20 cellular contexts compared by ENCODE assay signal in genomic region chr1:37240897-37241296, GRCh38.
DNase-seq lines count a peak whose midpoint lies in the region; TF ChIP-seq lines count a peak whose summit lies in the region.
"Had no signal": no experiment of that assay in that cellular context is flagged by ENCODE, and none has a peak within 500 bp of the region (broad histone marks: within the 10 kb centered on the region; RNA-seq: fewer than 3 reads in every experiment).

No MANE protein-coding gene starts in this region.

- H3K27me3 ChIP-seq in colonic mucosa (no peaks in the 10 kb centered on the region), tibial nerve (no peaks in the 10 kb centered on the region), esophagus muscularis mucosa (peaks cover 0 to 60% (median 0%) of the 10 kb centered on the region in 4 donors)
- H3K27me3 ChIP-seq: thyroid gland had no signal

- H3K4me3 ChIP-seq in colonic mucosa (no peak overlapping the region), tibial nerve (no peak overlapping the region), esophagus muscularis mucosa (no peak overlapping the region)
- H3K4me3 ChIP-seq: coronary artery, gastrocnemius medialis, lower lobe of right lung, SK-N-MC, thyroid gland had no signal

- WGBS in tibial nerve, 2 donors: 52 to 56% methylated on average over 11 to 12 of the region's 15 CpGs
- WGBS in esophagus muscularis mucosa: 34% methylated on average over 3 of the region's 15 CpGs

- H3K9me3 ChIP-seq in colonic mucosa: no peaks in the 10 kb centered on the region
- peaks cover 0 to 6% (median 0%) of the 10 kb centered on the region in 4 donors for H3K9me3 ChIP-seq in tibial nerve
- H3K9me3 ChIP-seq in esophagus muscularis mucosa: no peaks in the 10 kb centered on the region
- H3K9me3 ChIP-seq: gastrocnemius medialis, lower lobe of right lung, thyroid gland had no signal

- peaks cover 9% of the 10 kb centered on the region for H3K27me3 Mint-ChIP-seq in glutamatergic neuron (ENCODE audit: unreplicated experiment)

- no peak for TF ChIP-seq EP300 in tibial nerve (IDR thresholded peaks at IDR 0.05)
- no peak for TF ChIP-seq EP300 in esophagus muscularis mucosa (IDR thresholded peaks at IDR 0.05)

- peaks cover 7% of the 10 kb centered on the region for H3K9me3 Mint-ChIP-seq in glutamatergic neuron (ENCODE audit: unreplicated experiment)
- H3K9me3 Mint-ChIP-seq: stimulated activated effector memory CD8-positive, alpha-beta T cell treated with anti-CD3 and anti-CD28 coated beads, Interleukin-12 subunit alpha, Interleukin-12 subunit beta, amount 100 ng/mL, for 72 hours had no signal

- H3K36me3 ChIP-seq in colonic mucosa (no peaks in the 10 kb centered on the region), tibial nerve (no peaks in the 10 kb centered on the region), esophagus muscularis mucosa (no peaks in the 10 kb centered on the region)
- H3K36me3 ChIP-seq: gastrocnemius medialis, lower lobe of right lung, thyroid gland had no signal

- H3K4me3 Mint-ChIP-seq in glutamatergic neuron (ENCODE audit: unreplicated experiment): no peak overlapping the region
- H3K4me3 Mint-ChIP-seq: IgD-negative memory B cell; naive thymus-derived CD4-positive, alpha-beta T cell; stimulated activated effector memory CD8-positive, alpha-beta T cell treated with anti-CD3 and anti-CD28 coated beads, Interleukin-12 subunit alpha, Interleukin-12 subunit beta, amount 100 ng/mL, for 72 hours had no signal

- H3K27ac ChIP-seq in colonic mucosa: no peak overlapping the region
- H3K27ac ChIP-seq in tibial nerve: no peak overlapping the region
- no peak overlapping the region for H3K27ac ChIP-seq in esophagus muscularis mucosa (replicated peaks in 1 of 4)
- H3K27ac ChIP-seq: coronary artery, gastrocnemius medialis, lower lobe of right lung, SK-N-MC, thyroid gland had no signal

- intact Hi-C loops in colonic mucosa (cut with DNase I) (no loop called here), esophagus muscularis mucosa (cut with DNase I) (no loop called here)

- H3K4me1 ChIP-seq in colonic mucosa (no peaks in the 10 kb centered on the region), tibial nerve (peaks cover 0 to 3% (median 0%) of the 10 kb centered on the region in 4 donors), esophagus muscularis mucosa (no peaks in the 10 kb centered on the region)
- H3K4me1 ChIP-seq: gastrocnemius medialis, lower lobe of right lung, thyroid gland had no signal

- no peak overlapping the region for H3K27ac Mint-ChIP-seq in glutamatergic neuron (ENCODE audit: unreplicated experiment)
- H3K27ac Mint-ChIP-seq: IgD-negative memory B cell; naive thymus-derived CD4-positive, alpha-beta T cell; stimulated activated effector memory CD8-positive, alpha-beta T cell treated with anti-CD3 and anti-CD28 coated beads, Interleukin-12 subunit alpha, Interleukin-12 subunit beta, amount 100 ng/mL, for 72 hours had no signal

- no peak overlapping the region for H3K9ac ChIP-seq in colonic mucosa (ENCODE audit: low read depth in 2 of 2, low read length in 2 of 2)

- peaks cover 29% of the 10 kb centered on the region for H3K4me1 Mint-ChIP-seq in glutamatergic neuron (ENCODE audit: low read depth, unreplicated experiment)
- H3K4me1 Mint-ChIP-seq: naive thymus-derived CD4-positive, alpha-beta T cell; stimulated activated effector memory CD8-positive, alpha-beta T cell treated with anti-CD3 and anti-CD28 coated beads, Interleukin-12 subunit alpha, Interleukin-12 subunit beta, amount 100 ng/mL, for 72 hours had no signal

- no peak for TF ChIP-seq POLR2A in tibial nerve (IDR thresholded peaks at IDR 0.05)
- no peak for TF ChIP-seq POLR2A in esophagus muscularis mucosa (IDR thresholded peaks at IDR 0.05; ENCODE audit: low read depth)

- H3K36me3 Mint-ChIP-seq in glutamatergic neuron (ENCODE audit: unreplicated experiment): no peaks in the 10 kb centered on the region
- H3K36me3 Mint-ChIP-seq: IgD-negative memory B cell; naive thymus-derived CD4-positive, alpha-beta T cell; stimulated activated effector memory CD8-positive, alpha-beta T cell treated with anti-CD3 and anti-CD28 coated beads, Interleukin-12 subunit alpha, Interleukin-12 subunit beta, amount 100 ng/mL, for 72 hours had no signal

- TF ChIP-seq CTCF in glutamatergic neuron (IDR thresholded peaks at IDR 0.05; ENCODE audit: partially characterized antibody, unreplicated experiment): no peak
- TF ChIP-seq CTCF in colonic mucosa (IDR thresholded peaks at IDR 0.05): no peak
- TF ChIP-seq CTCF in tibial nerve (IDR thresholded peaks at IDR 0.05): no peak
- TF ChIP-seq CTCF in esophagus muscularis mucosa (IDR thresholded peaks at IDR 0.05): no peak

- peak; percentile 95 for DNase-seq in DMS79 treated with DMSO at 0.1 percent for 48 hours (lab: John Stamatoyannopoulos, UW)
- peak; percentile 86 for DNase-seq in NCI-H1105 treated with DMSO at 0.1 percent for 48 hours (lab: John Stamatoyannopoulos, UW)
- peak; percentile 89 for DNase-seq in NCI-H2227 (lab: John Stamatoyannopoulos, UW; ENCODE audit: unreplicated experiment)
- DNase-seq in glutamatergic neuron: peak; percentile 52
- DNase-seq in colonic mucosa: no peak
- no peak for DNase-seq in tibial nerve (ENCODE audit: low spot score in 2 of 2)
- no peak for DNase-seq in esophagus muscularis mucosa (ENCODE audit: extremely low spot score)
- DNase-seq in kidney tubule cell (ENCODE audit: low spot score): no peak
- DNase-seq: activated CD4-positive, alpha-beta T cell treated with anti-CD3 and anti-CD28 coated beads, Interleukin-2, amount 50 U/mL, for 1 hour; activated naive CD4-positive, alpha-beta T cell treated with anti-CD3 and anti-CD28 coated beads, Interleukin-2, amount 50 U/mL, for 16 hours; DMS53; gastrocnemius medialis; lower lobe of right lung; MV-4-11; naive thymus-derived CD4-positive, alpha-beta T cell; thyroid gland had no signal

Comparison
In these comparisons a context has a peak if more than half of its experiments do, and no peak if none do; other contexts are left out.
1. DNase-seq: peak in DMS79 treated with DMSO at 0.1 percent for 48 hours (single experiment), NCI-H1105 treated with DMSO at 0.1 percent for 48 hours (single experiment), NCI-H2227 (single experiment) and glutamatergic neuron (single experiment); none in colonic mucosa (single experiment), tibial nerve (0 of 2), esophagus muscularis mucosa (single experiment) and kidney tubule cell (single experiment).